27 cellular contexts compared by ENCODE assay signal in genomic region chr19:51450730-51451307, GRCh38. TPM values are rescaled to one million over a fixed set of nuclear protein-coding genes. Genes with fewer than 3 reads are reported as not detected.
A peak's percentile ranks its signal among the peaks of the same experiment; 100 is the strongest.
DNase-seq lines count a peak whose midpoint lies in the region; ATAC-seq lines count a peak whose summit lies in the region.
"Had no signal": no experiment of that assay in that cellular context is flagged by ENCODE, and none has a peak within 500 bp of the region (broad histone marks: within the 10 kb centered on the region; RNA-seq: fewer than 3 reads in every experiment).

No MANE protein-coding gene starts in this region.

- no peak overlapping the region for H3K4me2 ChIP-seq in neuronal stem cell (ENCODE audit: insufficient read depth, low read length, poor library complexity, severe bottlenecking)
- H3K4me2 ChIP-seq: KMS-11, neural progenitor cell had no signal

- peaks cover 28% of the 10 kb centered on the region for H3K27me3 Mint-ChIP-seq in activated naive CD4-positive, alpha-beta T cell treated with anti-CD3 and anti-CD28 coated beads, Interleukin-2, amount 10 ng/mL, durations not matched to agents 7 days and 5 days
- H3K27me3 Mint-ChIP-seq in activated T-helper 17 cell treated with anti-CD3 and anti-CD28 coated beads, Interleukin-2, amount 50 U/mL, for 72 hours = peaks cover 4% of the 10 kb centered on the region
- no peaks in the 10 kb centered on the region for H3K27me3 Mint-ChIP-seq in stimulated activated naive CD8-positive, alpha-beta T cell treated with anti-CD3 and anti-CD28 coated beads, Interleukin-15, Interleukin-2, amounts not matched to agents 100 ng/mL and 50 ng/mL, for 24 hours

- H3K4me1 ChIP-seq in neuronal stem cell (ENCODE audit: control insufficient read depth in 2 of 2, insufficient read depth in 1 of 2, low read depth in 1 of 2, low read length in 2 of 2) = no peaks in the 10 kb centered on the region
- H3K4me1 ChIP-seq: heart left ventricle, left lung, neural progenitor cell, prostate gland, testis had no signal

- no peak overlapping the region for H2BK120ac ChIP-seq in neuronal stem cell (ENCODE audit: low read depth, low read length)

- peaks cover 25% of the 10 kb centered on the region for H3K4me1 Mint-ChIP-seq in activated naive CD4-positive, alpha-beta T cell treated with anti-CD3 and anti-CD28 coated beads, Interleukin-2, amount 10 ng/mL, durations not matched to agents 7 days and 5 days
- H3K4me1 Mint-ChIP-seq in activated T-helper 17 cell treated with anti-CD3 and anti-CD28 coated beads, Interleukin-2, amount 50 U/mL, for 72 hours = peaks cover 22% of the 10 kb centered on the region
- H3K4me1 Mint-ChIP-seq in stimulated activated naive CD8-positive, alpha-beta T cell treated with anti-CD3 and anti-CD28 coated beads, Interleukin-15, Interleukin-2, amounts not matched to agents 100 ng/mL and 50 ng/mL, for 24 hours (ENCODE audit: low read depth) = peaks cover 46% of the 10 kb centered on the region
- H3K4me1 Mint-ChIP-seq: neural progenitor cell had no signal

- H3K36me3 ChIP-seq in neuronal stem cell (replicated peaks in 1 of 2; ENCODE audit: control insufficient read depth in 2 of 2, insufficient read depth in 2 of 2, low read length in 2 of 2) = no peaks in the 10 kb centered on the region
- H3K36me3 ChIP-seq: heart left ventricle, left lung, neural progenitor cell, prostate gland had no signal

- peak; percentile 53 for ATAC-seq in activated T-helper 17 cell treated with anti-CD3 and anti-CD28 coated beads, Interleukin-2, amount 50 U/mL, for 72 hours (replicated peaks)
- ATAC-seq in HG03432 (IDR thresholded peaks at IDR 0.05; ENCODE audit: unreplicated experiment) = no peak
- ATAC-seq: GM12878, heart left ventricle, left lung had no signal

- H3K36me3 Mint-ChIP-seq in activated naive CD4-positive, alpha-beta T cell treated with anti-CD3 and anti-CD28 coated beads, Interleukin-2, amount 10 ng/mL, durations not matched to agents 7 days and 5 days = peaks cover 7% of the 10 kb centered on the region
- no peaks in the 10 kb centered on the region for H3K36me3 Mint-ChIP-seq in activated T-helper 17 cell treated with anti-CD3 and anti-CD28 coated beads, Interleukin-2, amount 50 U/mL, for 72 hours (ENCODE audit: low read depth)
- peaks cover 19% of the 10 kb centered on the region for H3K36me3 Mint-ChIP-seq in stimulated activated naive CD8-positive, alpha-beta T cell treated with anti-CD3 and anti-CD28 coated beads, Interleukin-15, Interleukin-2, amounts not matched to agents 100 ng/mL and 50 ng/mL, for 24 hours (ENCODE audit: low read depth)
- H3K36me3 Mint-ChIP-seq: neural progenitor cell had no signal

- H3K27ac ChIP-seq in neuronal stem cell (replicated peaks; ENCODE audit: low read length) = no peak overlapping the region
- H3K27ac ChIP-seq: coronary artery, heart left ventricle, KMS-11, left lung, neural progenitor cell, prostate gland, SK-N-MC, testis had no signal

- peaks cover 0 to 8% (median 0%) of the 10 kb centered on the region in 3 experiments for H3K27me3 ChIP-seq in neuronal stem cell (ENCODE audit: control insufficient read depth in 3 of 3, insufficient read depth in 3 of 3, low read depth in 1 of 3, low read length in 3 of 3)
- H3K27me3 ChIP-seq: neural progenitor cell, testis had no signal

- H2BK5ac ChIP-seq in neuronal stem cell (ENCODE audit: low read length) = no peak overlapping the region

- CTCF ChIA-PET in activated naive CD4-positive, alpha-beta T cell treated with anti-CD3 and anti-CD28 coated beads, Interleukin-2, amount 10 ng/mL, durations not matched to agents 7 days and 5 days (lab: Charles Lee) = interaction anchor here (0.8 kb wide), 1 partner anchor 191 kb away, joined by 3 read pairs; no protein-coding TSS in a partner anchor

- WGBS in neuronal stem cell (ENCODE audit: extremely low coverage in 2 of 2, insufficient read length in 2 of 2, insufficient replicate concordance in 1 of 2), 2 donors = no CpG with 5 or more reads among the region's 5 CpGs

- no peaks in the 10 kb centered on the region for H3K79me1 ChIP-seq in neuronal stem cell (ENCODE audit: low read depth, low read length)

- no peak overlapping the region for H2BK15ac ChIP-seq in neuronal stem cell (ENCODE audit: low read length)

- no peak overlapping the region for H3K9ac ChIP-seq in neuronal stem cell (ENCODE audit: low read depth, low read length, poor library complexity)
- H3K9ac ChIP-seq: KMS-11, neural progenitor cell had no signal

- DNase-seq in activated naive CD4-positive, alpha-beta T cell treated with Interleukin-2 at 50 U/mL for 16 hours = peak; percentile 57
- no peak for DNase-seq in activated naive CD4-positive, alpha-beta T cell treated with anti-CD3 and anti-CD28 coated beads, Interleukin-2, amount 10 ng/mL, durations not matched to agents 7 days and 5 days
- DNase-seq in stimulated activated CD4-positive, alpha-beta T cell treated with anti-CD3 and anti-CD28 coated beads, Interleukin-1b, Interleukin-23, amount 100 ng/mL, for 4 hours (ENCODE audit: low read depth in 2 of 2) = peak; percentile 12 to 23
- DNase-seq in AML-193 (lab: John Stamatoyannopoulos, UW) (no peak), neuronal stem cell (ENCODE audit: low spot score) (no peak)
- DNase-seq: activated CD4-positive, CD25-positive, alpha-beta regulatory T cell treated with anti-CD3 and anti-CD28 coated beads, Interleukin-2, amount 50 U/mL, for 72 hours; CD4-positive, alpha-beta T cell; DMS153; heart left ventricle; left lung; NCI-H1930; NCI-H446 treated with DMSO at 0.1 percent for 48 hours; NK-92 treated with Interleukin-12 subunit alpha and Interleukin-12 subunit beta, amount 100 ng/mL, for 24 hours; testis had no signal

- H3K4me3 ChIP-seq in neuronal stem cell (ENCODE audit: low read length in 2 of 2) = no peak overlapping the region
- H3K4me3 ChIP-seq: coronary artery, GM12878, heart left ventricle, left lung, neural progenitor cell, prostate gland, SK-N-MC, testis had no signal

- H2AK5ac ChIP-seq in neuronal stem cell (ENCODE audit: low read depth, low read length) = no peak overlapping the region

- no peak overlapping the region for H3K14ac ChIP-seq in neuronal stem cell (ENCODE audit: low read length)

- H3K9me3 Mint-ChIP-seq in activated naive CD4-positive, alpha-beta T cell treated with anti-CD3 and anti-CD28 coated beads, Interleukin-2, amount 10 ng/mL, durations not matched to agents 7 days and 5 days = peaks cover 20% of the 10 kb centered on the region
- H3K9me3 Mint-ChIP-seq in activated T-helper 17 cell treated with anti-CD3 and anti-CD28 coated beads, Interleukin-2, amount 50 U/mL, for 72 hours = peaks cover 14% of the 10 kb centered on the region
- H3K9me3 Mint-ChIP-seq in stimulated activated naive CD8-positive, alpha-beta T cell treated with anti-CD3 and anti-CD28 coated beads, Interleukin-15, Interleukin-2, amounts not matched to agents 100 ng/mL and 50 ng/mL, for 24 hours = peaks cover 12% of the 10 kb centered on the region
- H3K9me3 Mint-ChIP-seq: CD4-positive, alpha-beta T cell; neural progenitor cell had no signal

- H2AFZ ChIP-seq in neuronal stem cell (ENCODE audit: low read length) = no peak overlapping the region
- H2AFZ ChIP-seq: neural progenitor cell had no signal

- no peak overlapping the region for H4K8ac ChIP-seq in neuronal stem cell (ENCODE audit: low read depth, low read length)

- no peak overlapping the region for H4K91ac ChIP-seq in neuronal stem cell (ENCODE audit: low read depth, low read length, poor library complexity)

- H3K23ac ChIP-seq in neuronal stem cell (ENCODE audit: low read depth, low read length, poor library complexity) = no peak overlapping the region

- peaks cover 0 to 7% of the 10 kb centered on the region in 2 donors for H3K9me3 ChIP-seq in neuronal stem cell (replicated peaks in 1 of 2; ENCODE audit: control insufficient read depth in 2 of 2, insufficient read depth in 1 of 2, low read depth in 1 of 2, low read length in 2 of 2)
- H3K9me3 ChIP-seq: heart left ventricle, left lung, prostate gland, testis had no signal

- H3K4me3 Mint-ChIP-seq in activated naive CD4-positive, alpha-beta T cell treated with anti-CD3 and anti-CD28 coated beads, Interleukin-2, amount 10 ng/mL, durations not matched to agents 7 days and 5 days = no peak overlapping the region
- peak overlapping the region; percentile 33 for H3K4me3 Mint-ChIP-seq in activated T-helper 17 cell treated with anti-CD3 and anti-CD28 coated beads, Interleukin-2, amount 50 U/mL, for 72 hours
- H3K4me3 Mint-ChIP-seq in stimulated activated naive CD8-positive, alpha-beta T cell treated with anti-CD3 and anti-CD28 coated beads, Interleukin-15, Interleukin-2, amounts not matched to agents 100 ng/mL and 50 ng/mL, for 24 hours = no peak overlapping the region
- H3K4me3 Mint-ChIP-seq: CD4-positive, alpha-beta T cell; neural progenitor cell had no signal

- H3K27ac Mint-ChIP-seq in activated naive CD4-positive, alpha-beta T cell treated with anti-CD3 and anti-CD28 coated beads, Interleukin-2, amount 10 ng/mL, durations not matched to agents 7 days and 5 days = no peak overlapping the region
- H3K27ac Mint-ChIP-seq in activated T-helper 17 cell treated with anti-CD3 and anti-CD28 coated beads, Interleukin-2, amount 50 U/mL, for 72 hours = peak overlapping the region; percentile 66
- H3K27ac Mint-ChIP-seq in stimulated activated naive CD8-positive, alpha-beta T cell treated with anti-CD3 and anti-CD28 coated beads, Interleukin-15, Interleukin-2, amounts not matched to agents 100 ng/mL and 50 ng/mL, for 24 hours = peak overlapping the region; percentile 50
- H3K27ac Mint-ChIP-seq: CD4-positive, alpha-beta T cell; neural progenitor cell had no signal

- no peak overlapping the region for H3K18ac ChIP-seq in neuronal stem cell (ENCODE audit: low read length)

- H2BK12ac ChIP-seq in neuronal stem cell (ENCODE audit: low read length) = no peak overlapping the region

- no peak overlapping the region for H3K4ac ChIP-seq in neuronal stem cell (ENCODE audit: low read length)

RNA-seq across cellular contexts. Expression of gene SIGLEC8, which starts 7.4 kb away (rescaled TPM):
- total RNA-seq in activated T-helper 17 cell treated with anti-CD3 and anti-CD28 coated beads, Interleukin-2, amount 50 U/mL, for 72 hours = not detected
- polyA plus RNA-seq in neuronal stem cell (2013, experiment 1 of 2) = not detected
- not detected for polyA plus RNA-seq in neuronal stem cell (2013, experiment 2 of 2)
- total RNA-seq: CD4-positive, alpha-beta T cell; GM12878; H4; RPMI7951 had no signal
- polyA plus RNA-seq: GM12878, heart left ventricle had no signal

RNA-seq across cellular contexts. Expression of gene CEACAM18, which starts 27.5 kb away (rescaled TPM):
- total RNA-seq in activated T-helper 17 cell treated with anti-CD3 and anti-CD28 coated beads, Interleukin-2, amount 50 U/mL, for 72 hours = not detected
- polyA plus RNA-seq in neuronal stem cell (2013, experiment 1 of 2) = not detected
- not detected for polyA plus RNA-seq in neuronal stem cell (2013, experiment 2 of 2)
- total RNA-seq: CD4-positive, alpha-beta T cell; GM12878; H4; heart left ventricle; left lung; mucosa of gallbladder; prostate gland; RPMI7951; skeletal muscle tissue; testis had no signal
- polyA plus RNA-seq: GM12878, heart left ventricle had no signal

RNA-seq across cellular contexts. Expression of gene SIGLEC10, which starts 33.4 kb away (rescaled TPM):
- under 1 TPM; 0.19 to 0.26 TPM for total RNA-seq in activated T-helper 17 cell treated with anti-CD3 and anti-CD28 coated beads, Interleukin-2, amount 50 U/mL, for 72 hours
- not detected for polyA plus RNA-seq in neuronal stem cell (2013, experiment 1 of 2)
- polyA plus RNA-seq in neuronal stem cell (2013, experiment 2 of 2) = not detected
- total RNA-seq: H4, RPMI7951 had no signal

RNA-seq across cellular contexts. Expression of gene SIGLEC12, which starts 50.8 kb away (rescaled TPM):
- total RNA-seq in activated T-helper 17 cell treated with anti-CD3 and anti-CD28 coated beads, Interleukin-2, amount 50 U/mL, for 72 hours = under 1 TPM; 0.22 to 0.34 TPM
- polyA plus RNA-seq in neuronal stem cell (2013, experiment 1 of 2) = not detected
- not detected for polyA plus RNA-seq in neuronal stem cell (2013, experiment 2 of 2)
- total RNA-seq: CD4-positive, alpha-beta T cell; H4; RPMI7951; skeletal muscle tissue; testis had no signal

Comparison
In these comparisons a context has a peak if more than half of its experiments do, and no peak if none do; other contexts are left out.
1. DNase-seq: peak in activated naive CD4-positive, alpha-beta T cell treated with Interleukin-2 at 50 U/mL for 16 hours (single experiment) and stimulated activated CD4-positive, alpha-beta T cell treated with anti-CD3 and anti-CD28 coated beads, Interleukin-1b, Interleukin-23, amount 100 ng/mL, for 4 hours (2 of 2); none in activated naive CD4-positive, alpha-beta T cell treated with anti-CD3 and anti-CD28 coated beads, Interleukin-2, amount 10 ng/mL, durations not matched to agents 7 days and 5 days (single experiment), AML-193 (0 of 2) and neuronal stem cell (single experiment).